8 cellular contexts compared by ENCODE assay signal in genomic region chr20:62304331-62305148, GRCh38. TPM values are rescaled to one million over a fixed set of nuclear protein-coding genes. Genes with fewer than 3 reads are reported as not detected.
DNase-seq lines count a peak whose midpoint lies in the region; ATAC-seq and TF ChIP-seq lines count a peak whose summit lies in the region.

No MANE protein-coding gene starts in this region.

- no peaks in the 10 kb centered on the region for H3K27me3 ChIP-seq in suprapubic skin

- WGBS in suprapubic skin = 54% methylated on average over 9 of the region's 29 CpGs

- ATAC-seq in activated CD4-positive, alpha-beta T cell treated with anti-CD3 and anti-CD28 coated beads for 36 hours = no peak
- no peak for ATAC-seq in GM21529 (IDR thresholded peaks at IDR 0.05; ENCODE audit: unreplicated experiment)

- peaks cover 22% of the 10 kb centered on the region for H3K4me1 Mint-ChIP-seq in activated CD4-positive, alpha-beta T cell treated with anti-CD3 and anti-CD28 coated beads for 36 hours
- H3K4me1 Mint-ChIP-seq in activated naive CD8-positive, alpha-beta T cell treated with anti-CD3 and anti-CD28 coated beads for 36 hours = peaks cover 18% of the 10 kb centered on the region
- peaks cover 33 to 36% of the 10 kb centered on the region in 2 donors for H3K4me1 Mint-ChIP-seq in immature natural killer cell

- DNase-seq in activated CD4-positive, alpha-beta T cell treated with anti-CD3 and anti-CD28 coated beads for 36 hours = no peak
- no peak for DNase-seq in activated CD4-positive, alpha-beta T cell treated with anti-CD3 and anti-CD28 coated beads, Interleukin-2, amount 50 U/mL, for 48 hours
- no peak for DNase-seq in activated naive CD8-positive, alpha-beta T cell treated with anti-CD3 and anti-CD28 coated beads for 36 hours
- DNase-seq in immature natural killer cell = no peak
- no peak for DNase-seq in suprapubic skin (ENCODE audit: low spot score in 2 of 2)
- no peak for DNase-seq in hepatic stellate cell (ENCODE audit: low spot score)
- DNase-seq in NAMALWA (ENCODE audit: low spot score) = no peak

- POLR2A ChIA-PET in activated CD4-positive, alpha-beta T cell treated with anti-CD3 and anti-CD28 coated beads for 36 hours (lab: Charles Lee) = interaction anchor here (0.9 kb wide), 1 partner anchor 11 kb away, joined by 3 read pairs; no protein-coding TSS in a partner anchor

- CTCF ChIA-PET in activated CD4-positive, alpha-beta T cell treated with anti-CD3 and anti-CD28 coated beads for 36 hours (lab: Charles Lee) = interaction anchor here (0.7 to 1.2 kb wide), 2 partner anchors 81 to 504 kb away, joined by 3 to 4 read pairs; no protein-coding TSS in a partner anchor

- no peaks in the 10 kb centered on the region for H3K9me3 ChIP-seq in suprapubic skin

- intact Hi-C loops in activated CD4-positive, alpha-beta T cell treated with anti-CD3 and anti-CD28 coated beads for 36 hours (cut with DNase I, micrococcal nuclease) = loop anchor here (5.0 to 10.0 kb wide), 6 partner anchors 63 to 968 kb away; partner anchors contain the start of genes ARFGAP1 (in 1 of the 2), LAMA5 (in 1 of the 2), SLCO4A1 (in 1 of the 2) and YTHDF1 (in 1 of the 2)

- H3K9me3 Mint-ChIP-seq in activated CD4-positive, alpha-beta T cell treated with anti-CD3 and anti-CD28 coated beads for 36 hours (ENCODE audit: low read depth) = no peaks in the 10 kb centered on the region
- no peaks in the 10 kb centered on the region for H3K9me3 Mint-ChIP-seq in activated naive CD8-positive, alpha-beta T cell treated with anti-CD3 and anti-CD28 coated beads for 36 hours
- H3K9me3 Mint-ChIP-seq in immature natural killer cell = no peaks in the 10 kb centered on the region

- H3K36me3 Mint-ChIP-seq in activated CD4-positive, alpha-beta T cell treated with anti-CD3 and anti-CD28 coated beads for 36 hours (ENCODE audit: low read depth) = peaks cover 42% of the 10 kb centered on the region
- peaks cover 17% of the 10 kb centered on the region for H3K36me3 Mint-ChIP-seq in activated naive CD8-positive, alpha-beta T cell treated with anti-CD3 and anti-CD28 coated beads for 36 hours
- no peaks in the 10 kb centered on the region for H3K36me3 Mint-ChIP-seq in immature natural killer cell

- no peak for TF ChIP-seq CTCF in suprapubic skin (IDR thresholded peaks at IDR 0.05)

- H3K27me3 Mint-ChIP-seq in activated CD4-positive, alpha-beta T cell treated with anti-CD3 and anti-CD28 coated beads for 36 hours = no peaks in the 10 kb centered on the region
- H3K27me3 Mint-ChIP-seq in activated naive CD8-positive, alpha-beta T cell treated with anti-CD3 and anti-CD28 coated beads for 36 hours = no peaks in the 10 kb centered on the region
- H3K27me3 Mint-ChIP-seq in immature natural killer cell (ENCODE audit: low read depth in 3 of 3) = peaks cover 2 to 9% (median 7%) of the 10 kb centered on the region in 3 donors

- no peak for TF ChIP-seq EP300 in suprapubic skin (IDR thresholded peaks at IDR 0.05)

- H3K36me3 ChIP-seq in suprapubic skin = peaks cover 28% of the 10 kb centered on the region

- H3K27ac Mint-ChIP-seq in activated CD4-positive, alpha-beta T cell treated with anti-CD3 and anti-CD28 coated beads for 36 hours = peak overlapping the region; percentile 85
- peak overlapping the region; percentile 82 for H3K27ac Mint-ChIP-seq in activated naive CD8-positive, alpha-beta T cell treated with anti-CD3 and anti-CD28 coated beads for 36 hours
- H3K27ac Mint-ChIP-seq in immature natural killer cell = peak overlapping the region; percentile 45 to 89 (median 78)

- H3K4me3 Mint-ChIP-seq in activated CD4-positive, alpha-beta T cell treated with anti-CD3 and anti-CD28 coated beads for 36 hours = peak overlapping the region; percentile 91
- H3K4me3 Mint-ChIP-seq in activated naive CD8-positive, alpha-beta T cell treated with anti-CD3 and anti-CD28 coated beads for 36 hours = peak overlapping the region; percentile 93
- peak overlapping the region; percentile 88 to 92 (median 88) for H3K4me3 Mint-ChIP-seq in immature natural killer cell

- H3K4me3 ChIP-seq in suprapubic skin = peak overlapping the region; percentile 96

- no peak for TF ChIP-seq POLR2A in suprapubic skin (IDR thresholded peaks at IDR 0.05)

- H3K4me1 ChIP-seq in suprapubic skin = peaks cover 55% of the 10 kb centered on the region

- peak overlapping the region; percentile 98 for H3K27ac ChIP-seq in suprapubic skin

RNA-seq across cellular contexts. Expression of gene ADRM1, which starts 1.7 kb away (rescaled TPM):
- 100 to 1,000 TPM in 1 of 2 experiments, 10 to 100 TPM in 1; 92.8 to 103 TPM for total RNA-seq in activated CD4-positive, alpha-beta T cell treated with anti-CD3 and anti-CD28 coated beads for 36 hours
- total RNA-seq in activated naive CD8-positive, alpha-beta T cell treated with anti-CD3 and anti-CD28 coated beads for 36 hours = 100 to 1,000 TPM; 136 to 139 TPM
- polyA plus RNA-seq in immature natural killer cell = 100 to 1,000 TPM in 2 of 3 donors, 10 to 100 TPM in 1; 97.2 to 132 (median 108) TPM
- 100 to 1,000 TPM in 3 of 4 donors, 10 to 100 TPM in 1; 84.7 to 155 (median 146) TPM for total RNA-seq in suprapubic skin
